In the genomic region with DNA sequence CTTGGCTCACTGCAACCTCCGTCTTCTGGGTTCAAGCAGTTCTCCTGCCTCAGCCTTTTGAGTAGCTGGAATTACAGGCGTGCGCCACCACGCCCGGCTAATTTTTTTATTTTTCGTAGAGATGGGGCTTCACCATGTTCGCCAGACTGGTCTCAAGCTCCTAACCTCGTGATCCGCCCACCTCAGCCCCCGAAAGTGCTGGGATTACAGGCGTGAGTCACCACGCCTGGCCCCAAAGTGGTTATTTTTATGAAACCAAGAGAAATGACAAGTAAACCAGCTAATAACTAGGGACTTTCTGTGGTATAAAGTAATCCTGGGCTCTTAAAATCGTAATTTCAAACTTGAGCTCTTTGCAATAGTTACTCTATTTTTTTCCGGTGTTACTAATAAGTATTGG, we compare ENCODE assay signal across 11 cellular contexts. TPM values are rescaled to one million over a fixed set of nuclear protein-coding genes. Genes with fewer than 3 reads are reported as not detected.
A peak's percentile ranks its signal among the peaks of the same experiment; 100 is the strongest.
DNase-seq lines count a peak whose midpoint lies in the region; ATAC-seq and TF ChIP-seq lines count a peak whose summit lies in the region.
"Had no signal": no experiment of that assay in that cellular context is flagged by ENCODE, and none has a peak within 500 bp of the region (broad histone marks: within the 10 kb centered on the region; RNA-seq: fewer than 3 reads in every experiment).

No MANE protein-coding gene starts in this region.

- H3K4me3 Mint-ChIP-seq in CD4-positive, alpha-beta memory T cell = peak overlapping the region; percentile 23 to 80 (median 60)
- peak overlapping the region; percentile 70 for H3K4me3 Mint-ChIP-seq in activated naive CD8-positive, alpha-beta T cell treated with anti-CD3 and anti-CD28 coated beads, Interleukin-2, amount 50 U/mL, for 24 hours

- DNase-seq in CD4-positive, alpha-beta memory T cell = peak in 1 of 5 donors; percentile 47
- DNase-seq in activated naive CD8-positive, alpha-beta T cell treated with anti-CD3 and anti-CD28 coated beads, Interleukin-2, amount 50 U/mL, for 24 hours = peak; percentile 71
- peak; percentile 18 to 55 for DNase-seq in stimulated activated CD4-positive, alpha-beta T cell treated with anti-CD3 and anti-CD28 coated beads, Interleukin-12 subunit alpha, Interleukin-12 subunit beta, amount 100 ng/mL, for 24 hours (ENCODE audit: low read depth in 2 of 2)
- DNase-seq in DMS 273 treated with DMSO at 0.1 percent for 48 hours (lab: John Stamatoyannopoulos, UW) (no peak), brain microvascular endothelial cell (no peak), SIG-M5 treated with dmso at 0.1 percent for 504 hours (lab: John Stamatoyannopoulos, UW; ENCODE audit: unreplicated experiment) (no peak)
- DNase-seq: COR-L47, transverse colon had no signal

- H3K27me3 ChIP-seq in CD4-positive, alpha-beta memory T cell (ENCODE audit: insufficient read depth, low read length) = no peaks in the 10 kb centered on the region
- H3K27me3 ChIP-seq in OCI-LY3 (ENCODE audit: low read depth, low read length) (no peaks in the 10 kb centered on the region), brain microvascular endothelial cell (replicated peaks) (no peaks in the 10 kb centered on the region)
- H3K27me3 ChIP-seq: transverse colon had no signal

- in situ Hi-C loops in brain microvascular endothelial cell (cut with HindIII; ENCODE audit: low pct_ligation_motif_present, low sequenced_read_pairs) = no loop called here

- H3K4me1 Mint-ChIP-seq in CD4-positive, alpha-beta memory T cell = peaks cover 32 to 67% (median 42%) of the 10 kb centered on the region in 4 donors
- H3K4me1 Mint-ChIP-seq in activated naive CD8-positive, alpha-beta T cell treated with anti-CD3 and anti-CD28 coated beads, Interleukin-2, amount 50 U/mL, for 24 hours = peaks cover 53% of the 10 kb centered on the region

- H3K4me1 ChIP-seq in CD4-positive, alpha-beta memory T cell (ENCODE audit: insufficient read depth, low read length) = peaks cover 27% of the 10 kb centered on the region
- peaks cover 41% of the 10 kb centered on the region for H3K4me1 ChIP-seq in OCI-LY3 (ENCODE audit: low read length)

- no peak overlapping the region; the same call in 1 of the 2 replicates for H2AFZ ChIP-seq in OCI-LY3 (ENCODE audit: low read depth, low read length)
- H2AFZ ChIP-seq: parathyroid adenoma had no signal

- H3K4me2 ChIP-seq in OCI-LY3 (ENCODE audit: low read length) = peak overlapping the region; percentile 76

- ATAC-seq in activated naive CD8-positive, alpha-beta T cell treated with anti-CD3 and anti-CD28 coated beads, Interleukin-2, amount 50 U/mL, for 24 hours = peak; percentile 20
- ATAC-seq in GM21360 (IDR thresholded peaks at IDR 0.05; ENCODE audit: unreplicated experiment) = no peak

- no peaks in the 10 kb centered on the region for H3K9me3 Mint-ChIP-seq in CD4-positive, alpha-beta memory T cell
- H3K9me3 Mint-ChIP-seq in activated naive CD8-positive, alpha-beta T cell treated with anti-CD3 and anti-CD28 coated beads, Interleukin-2, amount 50 U/mL, for 24 hours = no peaks in the 10 kb centered on the region

- peak overlapping the region; percentile 62 for H3K9ac ChIP-seq in OCI-LY3 (ENCODE audit: low read length)
- H3K9ac ChIP-seq: parathyroid adenoma had no signal

- POLR2A ChIA-PET in CD4-positive, alpha-beta memory T cell (lab: Charles Lee; ENCODE audit: partially characterized antibody) = interaction anchor here (1.0 to 1.6 kb wide), 4 partner anchors 9 to 112 kb away, joined by 4 to 7 read pairs (median 4); partner anchors contain the start of gene SEC11A

- H3K27ac ChIP-seq in CD4-positive, alpha-beta memory T cell (ENCODE audit: low read depth, low read length) = peak overlapping the region; percentile 17
- H3K27ac ChIP-seq in OCI-LY3 (ENCODE audit: low read length) = peak overlapping the region; percentile 81
- no peak overlapping the region for H3K27ac ChIP-seq in brain microvascular endothelial cell
- H3K27ac ChIP-seq: parathyroid adenoma had no signal

- H3K36me3 Mint-ChIP-seq in CD4-positive, alpha-beta memory T cell = peaks cover 33 to 58% of the 10 kb centered on the region in 2 donors
- H3K36me3 Mint-ChIP-seq in activated naive CD8-positive, alpha-beta T cell treated with anti-CD3 and anti-CD28 coated beads, Interleukin-2, amount 50 U/mL, for 24 hours (ENCODE audit: low read depth) = peaks cover 12% of the 10 kb centered on the region

- no peaks in the 10 kb centered on the region for H3K27me3 Mint-ChIP-seq in CD4-positive, alpha-beta memory T cell
- no peaks in the 10 kb centered on the region for H3K27me3 Mint-ChIP-seq in activated naive CD8-positive, alpha-beta T cell treated with anti-CD3 and anti-CD28 coated beads, Interleukin-2, amount 50 U/mL, for 24 hours

- intact Hi-C loops in CD4-positive, alpha-beta memory T cell (cut with micrococcal nuclease) = loop anchor here (1.0 kb wide), 1 partner anchor 26 kb away; no protein-coding TSS in a partner anchor

- peaks cover 87% of the 10 kb centered on the region for H3K79me2 ChIP-seq in OCI-LY3 (ENCODE audit: low read length)

- H3K27ac Mint-ChIP-seq in CD4-positive, alpha-beta memory T cell = peak overlapping the region in 6 of 7 donors; percentile 23 to 93 (median 60)
- peak overlapping the region; percentile 92 for H3K27ac Mint-ChIP-seq in activated naive CD8-positive, alpha-beta T cell treated with anti-CD3 and anti-CD28 coated beads, Interleukin-2, amount 50 U/mL, for 24 hours

- TF ChIP-seq CTCF in OCI-LY3 (IDR thresholded peaks at IDR 0.05; ENCODE audit: low read depth, low read length) = no peak
- TF ChIP-seq CTCF in brain microvascular endothelial cell (IDR thresholded peaks at IDR 0.05; ENCODE audit: low read depth, low read length, missing control alignments) = no peak

- no peaks in the 10 kb centered on the region for H3K9me3 ChIP-seq in CD4-positive, alpha-beta memory T cell (ENCODE audit: control insufficient read depth in 1 of 2, low read length in 2 of 2)
- no peaks in the 10 kb centered on the region for H3K9me3 ChIP-seq in OCI-LY3 (ENCODE audit: insufficient read depth, low read length)
- H3K9me3 ChIP-seq: transverse colon had no signal

- no peaks in the 10 kb centered on the region for H3K36me3 ChIP-seq in CD4-positive, alpha-beta memory T cell (ENCODE audit: insufficient read depth, low read length)
- H3K36me3 ChIP-seq in OCI-LY3 (replicated peaks; ENCODE audit: low read depth, low read length) = peaks cover 45% of the 10 kb centered on the region
- peaks cover 28% of the 10 kb centered on the region for H3K36me3 ChIP-seq in brain microvascular endothelial cell (replicated peaks)

- H4K20me1 ChIP-seq in OCI-LY3 (ENCODE audit: insufficient read depth, low read length) = peaks cover 17% of the 10 kb centered on the region

- CTCF ChIA-PET in CD4-positive, alpha-beta memory T cell (lab: Charles Lee; ENCODE audit: partially characterized antibody) = interaction anchor here (0.7 to 1.6 kb wide), 7 partner anchors 16 to 952 kb away, joined by 3 to 5 read pairs (median 4); partner anchors contain the start of gene WDR73

- H3K4me3 ChIP-seq in CD4-positive, alpha-beta memory T cell (ENCODE audit: low read length in 2 of 2) = no peak overlapping the region
- H3K4me3 ChIP-seq in OCI-LY3 (ENCODE audit: low read length) (peak overlapping the region; percentile 97), brain microvascular endothelial cell (ENCODE audit: low read depth, low read length) (no peak overlapping the region)
- H3K4me3 ChIP-seq: transverse colon had no signal

RNA-seq across cellular contexts. Expression of gene ZSCAN2, which starts 4.0 kb away (rescaled TPM):
- 10 to 100 TPM; 11.4 to 14.1 TPM for total RNA-seq in CD4-positive, alpha-beta memory T cell
- polyA plus RNA-seq in CD4-positive, alpha-beta memory T cell = 1 to 10 TPM; 3.3 to 4.5 TPM

RNA-seq across cellular contexts. Expression of gene WDR73, which starts 49.3 kb away (rescaled TPM):
- 10 to 100 TPM; 39.4 to 42.5 TPM for total RNA-seq in CD4-positive, alpha-beta memory T cell
- polyA plus RNA-seq in CD4-positive, alpha-beta memory T cell = 10 to 100 TPM; 13.3 to 18.4 TPM

RNA-seq across cellular contexts. Expression of gene NMB, which starts 53.2 kb away (rescaled TPM):
- 1 to 10 TPM; 2.4 to 2.5 TPM for total RNA-seq in CD4-positive, alpha-beta memory T cell
- polyA plus RNA-seq in CD4-positive, alpha-beta memory T cell = 1 to 10 TPM; 4.0 to 4.1 TPM

Comparison
In these comparisons a context has a peak if more than half of its experiments do, and no peak if none do; other contexts are left out.
1. DNase-seq: peak in activated naive CD8-positive, alpha-beta T cell treated with anti-CD3 and anti-CD28 coated beads, Interleukin-2, amount 50 U/mL, for 24 hours (single experiment) and stimulated activated CD4-positive, alpha-beta T cell treated with anti-CD3 and anti-CD28 coated beads, Interleukin-12 subunit alpha, Interleukin-12 subunit beta, amount 100 ng/mL, for 24 hours (2 of 2); none in DMS 273 treated with DMSO at 0.1 percent for 48 hours (single experiment), brain microvascular endothelial cell (single experiment) and SIG-M5 treated with dmso at 0.1 percent for 504 hours (single experiment).